Comparison of ENCODE assay signal across 1 cellular context in the genomic region with DNA sequence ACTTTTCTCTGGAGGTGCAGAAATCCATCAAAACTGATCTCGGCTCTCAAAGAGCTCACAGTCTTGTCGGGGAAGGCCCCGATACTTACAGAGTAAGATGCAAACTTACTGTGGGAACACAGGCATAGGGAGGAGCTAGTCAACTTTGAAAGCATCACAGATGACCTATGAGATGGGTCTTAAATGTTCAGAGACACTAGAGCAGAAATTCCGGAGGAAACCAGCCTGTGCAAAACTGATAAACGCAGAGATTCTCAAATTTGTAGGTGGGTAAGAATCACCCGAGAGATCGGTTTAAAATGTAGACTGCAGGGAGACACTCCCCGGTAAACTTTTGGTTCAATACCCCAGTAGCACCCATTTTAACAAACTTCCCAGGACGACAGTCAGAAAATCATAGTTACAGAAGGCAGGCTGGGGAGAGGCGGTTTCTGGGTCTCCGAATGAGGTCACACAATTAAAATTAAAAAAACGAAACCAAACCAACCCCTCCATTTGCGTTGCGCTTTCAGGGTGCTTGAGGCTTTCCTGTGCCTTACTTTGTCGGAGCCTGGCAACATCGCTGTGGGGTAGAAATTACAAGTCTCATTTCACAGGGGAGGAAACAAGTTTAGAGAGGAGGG.
TF ChIP-seq lines count a peak whose summit lies in the region.

No MANE protein-coding gene starts in this region.

TF ChIP-seq in K562, 482 proteins besides CTCF, POLR2A, EP300 and RAD21 (continued from another document and continues in another):
- TF ChIP-seq MTA2 (IDR thresholded peaks at IDR 0.05; ENCODE audit: low read depth) (0 out of 2 replicates have a peak, but pooled peaks have one; percentile 11), ZNF695 (CRISPR knock-in tag; IDR thresholded peaks at IDR 0.05) (0 out of 2 replicates have a peak, but pooled peaks have one; percentile 11), POLR2AphosphoS2 (IDR thresholded peaks at IDR 0.05; ENCODE audit: low read length) (no peak), TAF15 (IDR thresholded peaks at IDR 0.05; ENCODE audit: low read depth, low read length) (no peak), NFIC (IDR thresholded peaks at IDR 0.05) (peak; percentile 26), TAF7 (tag; IDR thresholded peaks at IDR 0.05) (peak; percentile 87), ETV1 (tag; conservative IDR thresholded peaks at IDR 0.05; ENCODE audit: low read depth) (0 out of 2 replicates have a peak, but pooled peaks have one; percentile 9), NR2C1 (IDR thresholded peaks at IDR 0.05) (no peak), NR2C1 (tag; IDR thresholded peaks at IDR 0.05) (no peak; the same call in 1 of the 2 replicates), HCFC1 (IDR thresholded peaks at IDR 0.05; ENCODE audit: low read depth, low read length) (peak; percentile 32; the same call in 1 of the 2 replicates), ZNF444 (CRISPR knock-in tag; IDR thresholded peaks at IDR 0.05) (peak; percentile 79), CXXC5 (CRISPR knock-in tag; IDR thresholded peaks at IDR 0.05) (no peak), RCOR1 (IDR thresholded peaks at IDR 0.05; ENCODE audit: borderline replicate concordance in 1 of 2, low read depth in 2 of 2, low read length in 2 of 2) (peak in 1 of 2 experiments; percentile 79; a peak in 1 of 4 replicates), ZNF436 (CRISPR knock-in tag; IDR thresholded peaks at IDR 0.05) (0 out of 2 replicates have a peak, but pooled peaks have one; percentile 55), FOXA1 (IDR thresholded peaks at IDR 0.05; ENCODE audit: borderline replicate concordance) (no peak), KLF16 (IDR thresholded peaks at IDR 0.05) (peak; percentile 25; the same call in 1 of the 2 replicates), HDAC8 (tag; IDR thresholded peaks at IDR 0.05) (0 out of 2 replicates have a peak, but pooled peaks have one; percentile 29), NCOA6 (IDR thresholded peaks at IDR 0.05) (no peak), GTF2F1 (IDR thresholded peaks at IDR 0.05; ENCODE audit: low read depth, low read length) (no peak), ELF4 (CRISPR knock-in tag; IDR thresholded peaks at IDR 0.05) (peak; percentile 79), MIER1 (IDR thresholded peaks at IDR 0.05; ENCODE audit: low read depth) (0 out of 2 replicates have a peak, but pooled peaks have one; percentile 60), PTBP1 (IDR thresholded peaks at IDR 0.05; ENCODE audit: low read depth, low read length) (no peak), ZNF41 (CRISPR knock-in tag; conservative IDR thresholded peaks at IDR 0.05) (0 out of 2 replicates have a peak, but pooled peaks have one; percentile 19), NONO (IDR thresholded peaks at IDR 0.05; ENCODE audit: low read depth in 2 of 2, low read length in 1 of 2) (0 out of 4 replicates have a peak, but pooled peaks of 1 of the 2 experiments have one; percentile 18), POLR2AphosphoS5 (IDR thresholded peaks at IDR 0.05; ENCODE audit: control insufficient read depth, insufficient read depth, low read depth, low read length) (no peak), SOX6 (IDR thresholded peaks at IDR 0.05) (0 out of 2 replicates have a peak, but pooled peaks have one; percentile 6), TEAD4 (IDR thresholded peaks at IDR 0.05; ENCODE audit: low read length) (peak; percentile 48; the same call in 1 of the 2 replicates), TEAD4 (CRISPR knock-in tag; IDR thresholded peaks at IDR 0.05; ENCODE audit: borderline replicate concordance) (no peak), KAT7 (CRISPR knock-in tag; IDR thresholded peaks at IDR 0.05; ENCODE audit: borderline replicate concordance) (no peak), POLR2B (IDR thresholded peaks at IDR 0.05; ENCODE audit: low read depth, partially characterized antibody) (peak; percentile 83), LEF1 (IDR thresholded peaks at IDR 0.05) (no peak), HDAC2 (IDR thresholded peaks at IDR 0.05) (peak; percentile 63; the same call in 1 of the 2 replicates), HLTF (IDR thresholded peaks at IDR 0.05) (0 out of 2 replicates have a peak, but pooled peaks have one; percentile 43), JUND (IDR thresholded peaks at IDR 0.05; ENCODE audit: borderline replicate concordance, low read depth, low read length) (0 out of 2 replicates have a peak, but pooled peaks have one; percentile 14), JUND (tag; IDR thresholded peaks at IDR 0.05; ENCODE audit: borderline replicate concordance, low read depth, low read length) (no peak; the same call in 2 of the 3 replicates)
- TF ChIP-seq, protein P1, sequence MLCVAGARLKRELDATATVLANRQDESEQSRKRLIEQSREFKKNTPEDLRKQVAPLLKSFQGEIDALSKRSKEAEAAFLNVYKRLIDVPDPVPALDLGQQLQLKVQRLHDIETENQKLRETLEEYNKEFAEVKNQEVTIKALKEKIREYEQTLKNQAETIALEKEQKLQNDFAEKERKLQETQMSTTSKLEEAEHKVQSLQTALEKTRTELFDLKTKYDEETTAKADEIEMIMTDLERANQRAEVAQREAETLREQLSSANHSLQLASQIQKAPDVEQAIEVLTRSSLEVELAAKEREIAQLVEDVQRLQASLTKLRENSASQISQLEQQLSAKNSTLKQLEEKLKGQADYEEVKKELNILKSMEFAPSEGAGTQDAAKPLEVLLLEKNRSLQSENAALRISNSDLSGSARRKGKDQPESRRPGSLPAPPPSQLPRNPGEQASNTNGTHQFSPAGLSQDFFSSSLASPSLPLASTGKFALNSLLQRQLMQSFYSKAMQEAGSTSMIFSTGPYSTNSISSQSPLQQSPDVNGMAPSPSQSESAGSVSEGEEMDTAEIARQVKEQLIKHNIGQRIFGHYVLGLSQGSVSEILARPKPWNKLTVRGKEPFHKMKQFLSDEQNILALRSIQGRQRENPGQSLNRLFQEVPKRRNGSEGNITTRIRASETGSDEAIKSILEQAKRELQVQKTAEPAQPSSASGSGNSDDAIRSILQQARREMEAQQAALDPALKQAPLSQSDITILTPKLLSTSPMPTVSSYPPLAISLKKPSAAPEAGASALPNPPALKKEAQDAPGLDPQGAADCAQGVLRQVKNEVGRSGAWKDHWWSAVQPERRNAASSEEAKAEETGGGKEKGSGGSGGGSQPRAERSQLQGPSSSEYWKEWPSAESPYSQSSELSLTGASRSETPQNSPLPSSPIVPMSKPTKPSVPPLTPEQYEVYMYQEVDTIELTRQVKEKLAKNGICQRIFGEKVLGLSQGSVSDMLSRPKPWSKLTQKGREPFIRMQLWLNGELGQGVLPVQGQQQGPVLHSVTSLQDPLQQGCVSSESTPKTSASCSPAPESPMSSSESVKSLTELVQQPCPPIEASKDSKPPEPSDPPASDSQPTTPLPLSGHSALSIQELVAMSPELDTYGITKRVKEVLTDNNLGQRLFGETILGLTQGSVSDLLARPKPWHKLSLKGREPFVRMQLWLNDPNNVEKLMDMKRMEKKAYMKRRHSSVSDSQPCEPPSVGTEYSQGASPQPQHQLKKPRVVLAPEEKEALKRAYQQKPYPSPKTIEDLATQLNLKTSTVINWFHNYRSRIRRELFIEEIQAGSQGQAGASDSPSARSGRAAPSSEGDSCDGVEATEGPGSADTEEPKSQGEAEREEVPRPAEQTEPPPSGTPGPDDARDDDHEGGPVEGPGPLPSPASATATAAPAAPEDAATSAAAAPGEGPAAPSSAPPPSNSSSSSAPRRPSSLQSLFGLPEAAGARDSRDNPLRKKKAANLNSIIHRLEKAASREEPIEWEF (CRISPR knock-in tag; IDR thresholded peaks at IDR 0.05) = peak; percentile 79; the same call in 1 of the 2 replicates
- TF ChIP-seq, protein P2, sequence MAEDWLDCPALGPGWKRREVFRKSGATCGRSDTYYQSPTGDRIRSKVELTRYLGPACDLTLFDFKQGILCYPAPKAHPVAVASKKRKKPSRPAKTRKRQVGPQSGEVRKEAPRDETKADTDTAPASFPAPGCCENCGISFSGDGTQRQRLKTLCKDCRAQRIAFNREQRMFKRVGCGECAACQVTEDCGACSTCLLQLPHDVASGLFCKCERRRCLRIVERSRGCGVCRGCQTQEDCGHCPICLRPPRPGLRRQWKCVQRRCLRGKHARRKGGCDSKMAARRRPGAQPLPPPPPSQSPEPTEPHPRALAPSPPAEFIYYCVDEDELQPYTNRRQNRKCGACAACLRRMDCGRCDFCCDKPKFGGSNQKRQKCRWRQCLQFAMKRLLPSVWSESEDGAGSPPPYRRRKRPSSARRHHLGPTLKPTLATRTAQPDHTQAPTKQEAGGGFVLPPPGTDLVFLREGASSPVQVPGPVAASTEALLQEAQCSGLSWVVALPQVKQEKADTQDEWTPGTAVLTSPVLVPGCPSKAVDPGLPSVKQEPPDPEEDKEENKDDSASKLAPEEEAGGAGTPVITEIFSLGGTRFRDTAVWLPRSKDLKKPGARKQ (CRISPR knock-in tag; IDR thresholded peaks at IDR 0.05) = no peak
- TF ChIP-seq, protein P3, sequence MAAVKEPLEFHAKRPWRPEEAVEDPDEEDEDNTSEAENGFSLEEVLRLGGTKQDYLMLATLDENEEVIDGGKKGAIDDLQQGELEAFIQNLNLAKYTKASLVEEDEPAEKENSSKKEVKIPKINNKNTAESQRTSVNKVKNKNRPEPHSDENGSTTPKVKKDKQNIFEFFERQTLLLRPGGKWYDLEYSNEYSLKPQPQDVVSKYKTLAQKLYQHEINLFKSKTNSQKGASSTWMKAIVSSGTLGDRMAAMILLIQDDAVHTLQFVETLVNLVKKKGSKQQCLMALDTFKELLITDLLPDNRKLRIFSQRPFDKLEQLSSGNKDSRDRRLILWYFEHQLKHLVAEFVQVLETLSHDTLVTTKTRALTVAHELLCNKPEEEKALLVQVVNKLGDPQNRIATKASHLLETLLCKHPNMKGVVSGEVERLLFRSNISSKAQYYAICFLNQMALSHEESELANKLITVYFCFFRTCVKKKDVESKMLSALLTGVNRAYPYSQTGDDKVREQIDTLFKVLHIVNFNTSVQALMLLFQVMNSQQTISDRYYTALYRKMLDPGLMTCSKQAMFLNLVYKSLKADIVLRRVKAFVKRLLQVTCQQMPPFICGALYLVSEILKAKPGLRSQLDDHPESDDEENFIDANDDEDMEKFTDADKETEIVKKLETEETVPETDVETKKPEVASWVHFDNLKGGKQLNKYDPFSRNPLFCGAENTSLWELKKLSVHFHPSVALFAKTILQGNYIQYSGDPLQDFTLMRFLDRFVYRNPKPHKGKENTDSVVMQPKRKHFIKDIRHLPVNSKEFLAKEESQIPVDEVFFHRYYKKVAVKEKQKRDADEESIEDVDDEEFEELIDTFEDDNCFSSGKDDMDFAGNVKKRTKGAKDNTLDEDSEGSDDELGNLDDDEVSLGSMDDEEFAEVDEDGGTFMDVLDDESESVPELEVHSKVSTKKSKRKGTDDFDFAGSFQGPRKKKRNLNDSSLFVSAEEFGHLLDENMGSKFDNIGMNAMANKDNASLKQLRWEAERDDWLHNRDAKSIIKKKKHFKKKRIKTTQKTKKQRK (IDR thresholded peaks at IDR 0.05; ENCODE audit: borderline replicate concordance, low read depth, low read length) = 0 out of 2 replicates have a peak, but pooled peaks have one; percentile 1
- TF ChIP-seq, protein P4, sequence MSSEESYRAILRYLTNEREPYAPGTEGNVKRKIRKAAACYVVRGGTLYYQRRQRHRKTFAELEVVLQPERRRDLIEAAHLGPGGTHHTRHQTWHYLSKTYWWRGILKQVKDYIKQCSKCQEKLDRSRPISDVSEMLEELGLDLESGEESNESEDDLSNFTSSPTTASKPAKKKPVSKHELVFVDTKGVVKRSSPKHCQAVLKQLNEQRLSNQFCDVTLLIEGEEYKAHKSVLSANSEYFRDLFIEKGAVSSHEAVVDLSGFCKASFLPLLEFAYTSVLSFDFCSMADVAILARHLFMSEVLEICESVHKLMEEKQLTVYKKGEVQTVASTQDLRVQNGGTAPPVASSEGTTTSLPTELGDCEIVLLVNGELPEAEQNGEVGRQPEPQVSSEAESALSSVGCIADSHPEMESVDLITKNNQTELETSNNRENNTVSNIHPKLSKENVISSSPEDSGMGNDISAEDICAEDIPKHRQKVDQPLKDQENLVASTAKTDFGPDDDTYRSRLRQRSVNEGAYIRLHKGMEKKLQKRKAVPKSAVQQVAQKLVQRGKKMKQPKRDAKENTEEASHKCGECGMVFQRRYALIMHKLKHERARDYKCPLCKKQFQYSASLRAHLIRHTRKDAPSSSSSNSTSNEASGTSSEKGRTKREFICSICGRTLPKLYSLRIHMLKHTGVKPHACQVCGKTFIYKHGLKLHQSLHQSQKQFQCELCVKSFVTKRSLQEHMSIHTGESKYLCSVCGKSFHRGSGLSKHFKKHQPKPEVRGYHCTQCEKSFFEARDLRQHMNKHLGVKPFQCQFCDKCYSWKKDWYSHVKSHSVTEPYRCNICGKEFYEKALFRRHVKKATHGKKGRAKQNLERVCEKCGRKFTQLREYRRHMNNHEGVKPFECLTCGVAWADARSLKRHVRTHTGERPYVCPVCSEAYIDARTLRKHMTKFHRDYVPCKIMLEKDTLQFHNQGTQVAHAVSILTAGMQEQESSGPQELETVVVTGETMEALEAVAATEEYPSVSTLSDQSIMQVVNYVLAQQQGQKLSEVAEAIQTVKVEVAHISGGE (CRISPR knock-in tag; IDR thresholded peaks at IDR 0.05) = 0 out of 6 replicates have a peak, but pooled peaks of 1 of the 3 experiments have one; percentile 31
- TF ChIP-seq, protein P5, sequence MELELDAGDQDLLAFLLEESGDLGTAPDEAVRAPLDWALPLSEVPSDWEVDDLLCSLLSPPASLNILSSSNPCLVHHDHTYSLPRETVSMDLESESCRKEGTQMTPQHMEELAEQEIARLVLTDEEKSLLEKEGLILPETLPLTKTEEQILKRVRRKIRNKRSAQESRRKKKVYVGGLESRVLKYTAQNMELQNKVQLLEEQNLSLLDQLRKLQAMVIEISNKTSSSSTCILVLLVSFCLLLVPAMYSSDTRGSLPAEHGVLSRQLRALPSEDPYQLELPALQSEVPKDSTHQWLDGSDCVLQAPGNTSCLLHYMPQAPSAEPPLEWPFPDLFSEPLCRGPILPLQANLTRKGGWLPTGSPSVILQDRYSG (tag; conservative IDR thresholded peaks at IDR 0.05; ENCODE audit: low read depth) = 0 out of 2 replicates have a peak, but pooled peaks have one; percentile 32
- TF ChIP-seq, protein P6, sequence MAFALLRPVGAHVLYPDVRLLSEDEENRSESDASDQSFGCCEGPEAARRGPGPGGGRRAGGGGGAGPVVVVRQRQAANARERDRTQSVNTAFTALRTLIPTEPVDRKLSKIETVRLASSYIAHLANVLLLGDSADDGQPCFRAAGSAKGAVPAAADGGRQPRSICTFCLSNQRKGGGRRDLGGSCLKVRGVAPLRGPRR (CRISPR knock-in tag; IDR thresholded peaks at IDR 0.05) = 0 out of 2 replicates have a peak, but pooled peaks have one; percentile 56
- TF ChIP-seq, protein P7, sequence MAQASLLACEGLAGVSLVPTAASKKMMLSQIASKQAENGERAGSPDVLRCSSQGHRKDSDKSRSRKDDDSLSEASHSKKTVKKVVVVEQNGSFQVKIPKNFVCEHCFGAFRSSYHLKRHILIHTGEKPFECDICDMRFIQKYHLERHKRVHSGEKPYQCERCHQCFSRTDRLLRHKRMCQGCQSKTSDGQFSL (CRISPR knock-in tag; IDR thresholded peaks at IDR 0.05) = no peak
- TF ChIP-seq, protein P7 (tag; IDR thresholded peaks at IDR 0.05) = no peak
